ENCODE assay signal across 8 cellular contexts in the genomic region with DNA sequence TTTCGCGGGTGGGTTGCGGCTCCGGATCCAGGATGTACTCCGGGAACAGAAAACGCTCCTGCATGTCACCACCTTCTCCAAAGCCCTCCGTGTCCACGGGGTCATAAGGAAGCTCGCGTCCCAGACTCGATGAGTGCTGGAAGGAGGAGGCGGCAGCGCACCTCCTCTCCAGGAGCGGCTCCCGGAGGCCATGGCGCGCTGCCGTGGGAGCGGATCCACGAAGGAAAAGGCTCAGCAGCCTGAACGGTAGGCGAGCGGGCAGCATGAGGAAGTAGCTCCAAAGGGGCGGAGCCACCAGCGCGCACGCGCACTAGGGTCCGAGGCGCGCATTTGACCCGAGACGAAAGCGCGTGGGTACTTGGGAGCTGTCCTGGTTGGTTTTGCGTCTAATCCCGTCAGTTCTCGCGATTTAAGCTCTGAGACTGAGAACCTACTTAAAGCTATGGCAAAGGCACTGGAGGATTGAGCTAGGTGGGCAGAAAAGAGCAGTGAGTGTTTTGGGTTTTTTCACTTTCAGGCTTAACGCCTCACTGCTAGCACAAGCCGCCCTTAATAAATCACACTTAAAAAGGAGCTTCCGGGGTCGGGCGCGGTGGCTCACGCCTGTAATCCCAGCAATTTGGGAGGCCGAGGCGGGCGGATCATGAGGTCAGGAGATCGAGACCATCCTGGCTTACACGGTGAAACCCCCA.
DNase-seq lines count a peak whose midpoint lies in the region; ATAC-seq and TF ChIP-seq lines count a peak whose summit lies in the region.

A gene (minus strand): TSS at position 286 of the 692 bp plus-strand sequence. CDS start 21 bp downstream, at position 265.

- no peak for TF ChIP-seq CTCF in MM.1S (IDR thresholded peaks at IDR 0.05; ENCODE audit: low read length)
- no peak for TF ChIP-seq CTCF in nephron progenitor cell (IDR thresholded peaks at IDR 0.05)

- DNase-seq in HAP-1 (ENCODE audit: low spot score in 2 of 2) (peak; percentile 95 to 97), MM.1S (peak; percentile 99), SIG-M5 (lab: John Stamatoyannopoulos, UW) (peak; percentile 77), activated gamma-delta T cell (lab: John Stamatoyannopoulos, UW) (peak; percentile 96), fibroblast of the conjunctiva (ENCODE audit: low read depth) (peak; percentile 99), nephron progenitor cell (peak; percentile 97)
- peak; percentile 98 for DNase-seq in stimulated activated naive CD8-positive, alpha-beta T cell treated with anti-CD3 and anti-CD28 coated beads, Interleukin-15, amount 100 ng/mL, for 72 hours

- peak; percentile 88 for ATAC-seq in stimulated activated naive CD8-positive, alpha-beta T cell treated with anti-CD3 and anti-CD28 coated beads, Interleukin-15, amount 100 ng/mL, for 72 hours

- peaks cover 16% of the 10 kb centered on the region for H3K9me3 Mint-ChIP-seq in nephron progenitor cell
- peaks cover 6 to 12% of the 10 kb centered on the region in 2 donors for H3K9me3 Mint-ChIP-seq in stimulated activated naive CD8-positive, alpha-beta T cell treated with anti-CD3 and anti-CD28 coated beads, Interleukin-15, amount 100 ng/mL, for 72 hours

- H3K4me3 Mint-ChIP-seq in nephron progenitor cell: peak within 1 kb of the TSS; percentile 100
- H3K4me3 Mint-ChIP-seq in stimulated activated naive CD8-positive, alpha-beta T cell treated with anti-CD3 and anti-CD28 coated beads, Interleukin-15, amount 100 ng/mL, for 72 hours: peak within 1 kb of the TSS; percentile 94 to 100

- no peaks in the 10 kb centered on the region; the same call in 1 of the 2 replicates for H3K4me1 ChIP-seq in ES-I3 (ENCODE audit: insufficient read depth, low read length)
- H3K4me1 ChIP-seq in HAP-1: peaks cover 8% of the 10 kb centered on the region
- peaks cover 36% of the 10 kb centered on the region for H3K4me1 ChIP-seq in MM.1S (ENCODE audit: low read length)

- peaks cover 26% of the 10 kb centered on the region for H3K36me3 Mint-ChIP-seq in nephron progenitor cell (ENCODE audit: low read depth)

- 0 out of 2 replicates have a peak, but pooled peaks cover 18% of the 10 kb centered on the region for H4K20me1 ChIP-seq in MM.1S (ENCODE audit: insufficient read depth, low read length)

- H3K27me3 Mint-ChIP-seq in nephron progenitor cell (ENCODE audit: low read depth, poor library complexity): peaks cover 4% of the 10 kb centered on the region
- no peaks in the 10 kb centered on the region for H3K27me3 Mint-ChIP-seq in stimulated activated naive CD8-positive, alpha-beta T cell treated with anti-CD3 and anti-CD28 coated beads, Interleukin-15, amount 100 ng/mL, for 72 hours

- H3K27ac ChIP-seq in MM.1S (ENCODE audit: low read length): peak within 1 kb of the TSS; percentile 83

- H3K9me3 ChIP-seq in ES-I3 (ENCODE audit: control insufficient read depth, insufficient read depth, low read length): no peaks in the 10 kb centered on the region
- peaks cover 2% of the 10 kb centered on the region for H3K9me3 ChIP-seq in HAP-1
- H3K9me3 ChIP-seq in MM.1S (replicated peaks; ENCODE audit: insufficient read depth, low read length): no peaks in the 10 kb centered on the region

- H3K4me2 ChIP-seq in MM.1S (ENCODE audit: low read depth, low read length): peak within 1 kb of the TSS; percentile 79

- H3K4me1 Mint-ChIP-seq in nephron progenitor cell: peaks cover 50% of the 10 kb centered on the region
- H3K4me1 Mint-ChIP-seq in stimulated activated naive CD8-positive, alpha-beta T cell treated with anti-CD3 and anti-CD28 coated beads, Interleukin-15, amount 100 ng/mL, for 72 hours: peaks cover 57% of the 10 kb centered on the region

- H3K9ac ChIP-seq in ES-I3 (ENCODE audit: low read depth, low read length) (peak within 1 kb of the TSS; percentile 100), MM.1S (ENCODE audit: low read length) (peak within 1 kb of the TSS; percentile 96)

- peak within 1 kb of the TSS; percentile 99 for H3K27ac Mint-ChIP-seq in nephron progenitor cell
- H3K27ac Mint-ChIP-seq in stimulated activated naive CD8-positive, alpha-beta T cell treated with anti-CD3 and anti-CD28 coated beads, Interleukin-15, amount 100 ng/mL, for 72 hours: peak within 1 kb of the TSS; percentile 96 to 99

- H3K79me2 ChIP-seq in MM.1S (ENCODE audit: low read length): peaks cover 86% of the 10 kb centered on the region

- no peaks in the 10 kb centered on the region for H3K9me2 ChIP-seq in MM.1S (replicated peaks; ENCODE audit: insufficient read depth, low read length)

- H3F3A ChIP-seq in MM.1S (ENCODE audit: insufficient read depth, low read length): peaks cover 21% of the 10 kb centered on the region

- H3K36me3 ChIP-seq in ES-I3 (ENCODE audit: insufficient read depth, low read length) (peaks cover 10% of the 10 kb centered on the region), HAP-1 (replicated peaks) (peaks cover 23% of the 10 kb centered on the region), MM.1S (replicated peaks; ENCODE audit: insufficient read depth, low read length) (peaks cover 23% of the 10 kb centered on the region)

- H2AFZ ChIP-seq in MM.1S (ENCODE audit: low read length): peak within 1 kb of the TSS; percentile 80

- H3K27me3 ChIP-seq in HAP-1 (ENCODE audit: low read depth) (no peaks in the 10 kb centered on the region), MM.1S (replicated peaks; ENCODE audit: insufficient read depth, low read length) (no peaks in the 10 kb centered on the region)

- in situ Hi-C loops in HAP-1 (cut with MboI; ENCODE audit: low sequenced_read_pairs): no loop called here

- H3K4me3 ChIP-seq in HAP-1 (peak within 1 kb of the TSS; percentile 96), MM.1S (ENCODE audit: low read length) (peak within 1 kb of the TSS; percentile 100)

Comparison
In these comparisons a context has a peak if more than half of its experiments do, and no peak if none do; other contexts are left out.
1. Peak in every context shown above with its lines: DNase-seq, ATAC-seq, H3K4me3 ChIP-seq and H3K27ac ChIP-seq.